8 cellular contexts compared by ENCODE assay signal in the genomic region with DNA sequence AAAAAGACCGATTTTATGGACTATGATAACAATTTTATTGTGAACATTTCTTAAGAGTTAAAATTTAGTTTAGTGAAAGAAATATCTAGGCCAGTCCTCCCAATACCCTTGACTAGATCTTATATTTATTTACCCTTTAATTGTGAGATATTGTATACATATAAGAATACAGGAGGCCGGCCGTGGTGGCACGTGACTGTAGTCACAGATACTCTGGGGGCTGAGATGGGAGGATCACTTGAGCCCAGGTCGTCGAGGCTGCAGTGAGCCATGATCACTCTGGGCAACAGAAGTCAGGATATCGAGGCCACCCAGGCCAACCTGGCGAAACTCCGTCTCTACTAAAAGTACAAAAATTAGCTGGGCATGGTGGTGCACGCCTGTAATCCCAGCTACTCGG. TPM values are rescaled to one million over a fixed set of nuclear protein-coding genes. Genes with fewer than 3 reads are reported as not detected.
A peak's percentile ranks its signal among the peaks of the same experiment; 100 is the strongest.
DNase-seq lines count a peak whose midpoint lies in the region; ATAC-seq and TF ChIP-seq lines count a peak whose summit lies in the region.

No MANE protein-coding gene starts in this region.

- H3K4me2 ChIP-seq in GM23248 (ENCODE audit: unreplicated experiment) (peak overlapping the region; percentile 94), OCI-LY1 (ENCODE audit: low read length) (peak overlapping the region; percentile 98)

- peak overlapping the region; percentile 86 for H3K27ac Mint-ChIP-seq in endothelial cell (ENCODE audit: unreplicated experiment)

- peak overlapping the region; percentile 99 for H3K4me3 ChIP-seq in GM23248
- peak overlapping the region; percentile 99 for H3K4me3 ChIP-seq in OCI-LY1 (ENCODE audit: low read depth, low read length, poor library complexity, severe bottlenecking)
- peak overlapping the region; percentile 69 to 95 (median 85) for H3K4me3 ChIP-seq in sigmoid colon

- 66 to 69% methylated on average over 11 of the region's 11 CpGs for WGBS in GM23248 (ENCODE audit: low coverage in 1 of 2, low lambda C conversion rate in 2 of 2, missing lambda C conversion rate in 2 of 2), 2 experiments
- 51 to 70% methylated on average over 11 of the region's 11 CpGs for WGBS in sigmoid colon, 2 donors

- H3K4me1 Mint-ChIP-seq in endothelial cell (ENCODE audit: unreplicated experiment) = peaks cover 6% of the 10 kb centered on the region

- H3K79me2 ChIP-seq in GM23248 (ENCODE audit: insufficient read depth) (peaks cover 39% of the 10 kb centered on the region), OCI-LY1 (ENCODE audit: insufficient read depth, low read length) (peaks cover 22% of the 10 kb centered on the region)

- H3K9me3 ChIP-seq in GM23248 (ENCODE audit: low read depth) (no peaks in the 10 kb centered on the region), OCI-LY1 (ENCODE audit: low read length) (no peaks in the 10 kb centered on the region), sigmoid colon (no peaks in the 10 kb centered on the region)

- no peak for DNase-seq in GM23248
- no peak for DNase-seq in endothelial cell (ENCODE audit: low spot score)
- no peak for DNase-seq in sigmoid colon
- no peak for DNase-seq in COLO668 (lab: John Stamatoyannopoulos, UW; ENCODE audit: unreplicated experiment)

- in situ Hi-C loops in GM23248 (cut with MboI) = no loop called here

- H3K4me1 ChIP-seq in GM23248 (ENCODE audit: insufficient read depth) (no peaks in the 10 kb centered on the region; the same call in 1 of the 2 replicates), OCI-LY1 (ENCODE audit: insufficient read depth, low read length, severe bottlenecking) (peaks cover 56% of the 10 kb centered on the region), sigmoid colon (peaks cover 0 to 35% (median 25%) of the 10 kb centered on the region in 4 donors)

- H3K27ac ChIP-seq in GM23248 = peak overlapping the region; percentile 41; the same call in 1 of the 2 replicates
- peak overlapping the region; percentile 85 for H3K27ac ChIP-seq in OCI-LY1 (ENCODE audit: low read depth, low read length, poor library complexity, severe bottlenecking)
- peak overlapping the region; percentile 76 to 84 (median 80) for H3K27ac ChIP-seq in sigmoid colon

- peak overlapping the region; percentile 97 for H3K4me3 Mint-ChIP-seq in endothelial cell (ENCODE audit: unreplicated experiment)

- H3K27me3 ChIP-seq in GM23248 (replicated peaks; ENCODE audit: insufficient read depth) = no peaks in the 10 kb centered on the region
- no peaks in the 10 kb centered on the region for H3K27me3 ChIP-seq in OCI-LY1 (ENCODE audit: insufficient read depth, low read length)
- no peaks in the 10 kb centered on the region for H3K27me3 ChIP-seq in sigmoid colon

- peaks cover 10% of the 10 kb centered on the region; the same call in 1 of the 2 replicates for H3K36me3 ChIP-seq in GM23248 (ENCODE audit: low read depth)
- H3K36me3 ChIP-seq in OCI-LY1 (ENCODE audit: insufficient read depth, low read length) = peaks cover 22% of the 10 kb centered on the region
- peaks cover 2 to 20% (median 11%) of the 10 kb centered on the region in 4 donors for H3K36me3 ChIP-seq in sigmoid colon

- peak overlapping the region; percentile 88 for H3K9ac ChIP-seq in GM23248
- peak overlapping the region; percentile 93 for H3K9ac ChIP-seq in OCI-LY1 (ENCODE audit: low read length)

- no peak for TF ChIP-seq CTCF in OCI-LY1 (IDR thresholded peaks at IDR 0.05; ENCODE audit: low read length)
- TF ChIP-seq CTCF in endothelial cell (IDR thresholded peaks at IDR 0.05; ENCODE audit: unreplicated experiment) = no peak
- TF ChIP-seq CTCF in sigmoid colon (IDR thresholded peaks at IDR 0.05) = no peak

- no peaks in the 10 kb centered on the region for H3F3A ChIP-seq in GM23248 (ENCODE audit: insufficient read depth)
- peaks cover 3% of the 10 kb centered on the region; the same call in 1 of the 2 replicates for H3F3A ChIP-seq in OCI-LY1 (ENCODE audit: insufficient read depth, low read length)

- no peaks in the 10 kb centered on the region for H3K9me3 Mint-ChIP-seq in endothelial cell (ENCODE audit: unreplicated experiment)

- intact Hi-C loops in sigmoid colon (cut with DNase I) = loop anchor here (2.0 to 10.0 kb wide), 4 partner anchors 51 to 191 kb away; a partner anchor contains a TSS

- H3K9me2 ChIP-seq in GM23248 (ENCODE audit: insufficient read depth) (no peaks in the 10 kb centered on the region), OCI-LY1 (ENCODE audit: low read depth, low read length) (no peaks in the 10 kb centered on the region)

- TF ChIP-seq EP300 in sigmoid colon (IDR thresholded peaks at IDR 0.05) = no peak

- TF ChIP-seq POLR2A in sigmoid colon (IDR thresholded peaks at IDR 0.05) = no peak

- ATAC-seq in HG02588 (IDR thresholded peaks at IDR 0.05; ENCODE audit: unreplicated experiment) (no peak), GM18517 (IDR thresholded peaks at IDR 0.05; ENCODE audit: unreplicated experiment) (no peak), HG03565 (IDR thresholded peaks at IDR 0.05; ENCODE audit: unreplicated experiment) (no peak)

- H3K27me3 Mint-ChIP-seq in endothelial cell (ENCODE audit: unreplicated experiment) = peaks cover 7% of the 10 kb centered on the region

- peaks cover 17% of the 10 kb centered on the region for H3K36me3 Mint-ChIP-seq in endothelial cell (ENCODE audit: low read depth, unreplicated experiment)

- H2AFZ ChIP-seq in GM23248 = peak overlapping the region; percentile 96
- H2AFZ ChIP-seq in OCI-LY1 (ENCODE audit: low read length) = peak overlapping the region; percentile 22; the same call in 1 of the 2 replicates

- H4K20me1 ChIP-seq in GM23248 (ENCODE audit: insufficient read depth) (no peaks in the 10 kb centered on the region), OCI-LY1 (ENCODE audit: insufficient read depth, low read length) (no peaks in the 10 kb centered on the region)

RNA-seq across cellular contexts. Expression of a gene that starts 0.8 kb away (rescaled TPM):
- total RNA-seq in GM23248 (2014; rRNA removed; shearing (Covaris generic)) = 25.9 and 30.0 TPM in 2 replicates
- polyA plus RNA-seq in GM23248 (2016; fragmentation: Nextera tagmentation; extraction: Ambion mirVana) (41.4 TPM in 2 replicates), sigmoid colon (10 to 100 TPM in 1 of 3 donors, 1 to 10 TPM in 2; 7.9 to 32.7 (median 9.6) TPM)
- total RNA-seq in endothelial cell (ENCODE audit: unreplicated experiment) (34.4 TPM), sigmoid colon (10 to 100 TPM; 20.8 to 26.4 (median 22.4) TPM)

RNA-seq across cellular contexts. Expression of a gene that starts 8.0 kb away (rescaled TPM):
- total RNA-seq in GM23248 (2014; rRNA removed; shearing (Covaris generic)) = 0.54 and 8.9 TPM in 2 replicates
- polyA plus RNA-seq in GM23248 (2016; fragmentation: Nextera tagmentation; extraction: Ambion mirVana) (1.8 and 2.3 TPM in 2 replicates), sigmoid colon (10 to 100 TPM; 45.0 to 71.7 (median 54.6) TPM)
- total RNA-seq in endothelial cell (ENCODE audit: unreplicated experiment) (4.6 TPM), sigmoid colon (10 to 100 TPM in 3 of 4 donors, 1 to 10 TPM in 1; 2.2 to 27.8 (median 15.8) TPM)

RNA-seq across cellular contexts. Expression of a gene that starts 14.0 kb away (rescaled TPM):
- total RNA-seq in GM23248 (2014; rRNA removed; shearing (Covaris generic)) = not detected in 2 replicates
- polyA plus RNA-seq in GM23248 (2016; fragmentation: Nextera tagmentation; extraction: Ambion mirVana) = 0.11 and 0.28 TPM in 2 replicates
- total RNA-seq in endothelial cell (ENCODE audit: unreplicated experiment) = not detected
- under 1 TPM in 3 of 4 donors, not detected in 1; 0.28 to 0.71 (median 0.66) TPM for total RNA-seq in sigmoid colon
- 1 to 10 TPM in 1 of 3 donors, not detected in 2; 1.1 TPM for polyA plus RNA-seq in sigmoid colon

RNA-seq across cellular contexts. Expression of a gene that starts 51.1 kb away (rescaled TPM):
- total RNA-seq in GM23248 (2014; rRNA removed; shearing (Covaris generic)) = 24.2 and 33.5 TPM in 2 replicates
- polyA plus RNA-seq in GM23248 (2016; fragmentation: Nextera tagmentation; extraction: Ambion mirVana) (11.7 and 15.0 TPM in 2 replicates), sigmoid colon (10 to 100 TPM; 14.4 to 32.4 (median 28.7) TPM)
- total RNA-seq in endothelial cell (ENCODE audit: unreplicated experiment) (31.5 TPM), sigmoid colon (10 to 100 TPM; 17.5 to 49.6 (median 29.9) TPM)

RNA-seq across cellular contexts. Expression of a gene that starts 51.5 kb away (rescaled TPM):
- total RNA-seq in GM23248 (2014; rRNA removed; shearing (Covaris generic)) = 13.4 and 64.4 TPM in 2 replicates
- polyA plus RNA-seq in GM23248 (2016; fragmentation: Nextera tagmentation; extraction: Ambion mirVana) (36.4 and 44.6 TPM in 2 replicates), sigmoid colon (10 to 100 TPM; 46.5 to 56.4 (median 46.8) TPM)
- total RNA-seq in endothelial cell (ENCODE audit: unreplicated experiment) (55.6 TPM), sigmoid colon (10 to 100 TPM in 2 of 4 donors, 1 to 10 TPM in 2; 9.1 to 25.8 (median 12.8) TPM)
